ENCODE assay signal across 8 cellular contexts in the genomic region with DNA sequence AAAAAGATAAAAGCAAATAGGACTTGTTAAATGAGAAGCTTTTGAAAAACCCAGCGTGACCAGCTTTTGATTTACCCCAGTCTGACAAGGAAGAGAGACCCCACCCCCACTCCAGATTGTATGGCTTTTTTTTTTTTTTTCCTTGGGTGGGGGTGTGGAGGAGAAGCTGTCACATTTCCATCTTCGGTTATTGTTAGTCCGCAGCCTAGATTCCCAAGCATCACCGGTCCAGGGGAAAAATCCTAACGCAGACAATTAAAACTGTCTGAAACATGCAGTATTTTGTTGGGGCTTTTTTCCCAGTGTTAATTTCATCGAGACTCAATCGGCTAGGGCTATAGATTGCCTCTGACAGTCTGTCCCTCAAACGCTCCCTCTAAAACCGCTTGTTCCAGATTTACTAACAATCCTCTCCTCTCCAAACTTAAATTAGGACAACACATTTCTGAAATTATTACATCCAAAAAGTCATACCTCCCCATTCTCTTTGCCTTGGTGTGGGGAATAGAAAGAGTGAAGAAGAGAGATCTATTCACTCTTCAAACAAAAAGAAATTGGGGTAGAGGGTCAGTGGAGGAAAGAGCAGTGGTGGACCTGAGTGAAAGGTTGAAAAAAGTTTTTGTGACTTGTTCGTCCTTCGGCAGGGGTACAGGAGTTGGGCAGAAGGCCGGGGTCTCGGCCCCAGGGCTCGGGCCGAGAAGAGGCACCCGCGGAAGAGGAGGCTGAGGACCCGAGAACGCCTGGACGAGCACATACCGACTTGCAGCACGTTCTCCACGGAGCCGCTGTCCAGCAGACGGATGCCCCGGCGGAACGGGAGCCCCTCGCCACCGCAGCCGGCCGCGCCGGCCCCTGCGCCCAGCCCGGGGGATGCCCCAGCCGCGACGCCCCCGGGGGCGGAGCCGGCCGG. TPM values are rescaled to one million over a fixed set of nuclear protein-coding genes. Genes with fewer than 3 reads are reported as not detected.
DNase-seq lines count a peak whose midpoint lies in the region; ATAC-seq and TF ChIP-seq lines count a peak whose summit lies in the region.

No MANE protein-coding gene starts in this region.

- TF ChIP-seq CTCF in AG04449 (IDR thresholded peaks at IDR 0.05; ENCODE audit: insufficient read depth, low read length, missing control alignments), result no peak
- no peak for TF ChIP-seq CTCF in fibroblast of villous mesenchyme (IDR thresholded peaks at IDR 0.05; ENCODE audit: insufficient read depth, low read depth, low read length)

- peak overlapping the region; percentile 27 for H3K27ac Mint-ChIP-seq in activated T-cell treated with anti-CD3 and anti-CD28 coated beads, Interleukin-2, amount 50 U/mL, for 72 hours
- H3K27ac Mint-ChIP-seq in natural killer cell treated with Interleukin-12 subunit alpha and Interleukin-12 subunit beta and Interleukin-15 and Interleukin-18, amount 100 ng/mL, for 72 hours, result peak overlapping the region; percentile 42 to 71

- H3K27me3 Mint-ChIP-seq in activated T-cell treated with anti-CD3 and anti-CD28 coated beads, Interleukin-2, amount 50 U/mL, for 72 hours (ENCODE audit: low read depth), result peaks cover 34% of the 10 kb centered on the region
- H3K27me3 Mint-ChIP-seq in natural killer cell treated with Interleukin-12 subunit alpha and Interleukin-12 subunit beta and Interleukin-15 and Interleukin-18, amount 100 ng/mL, for 72 hours, result peaks cover 12 to 13% of the 10 kb centered on the region in 2 donors

- POLR2A ChIA-PET in AG04449 (lab: Yijun Ruan, JAX), result no interaction called here

- peak overlapping the region; percentile 85 for H3K4me3 Mint-ChIP-seq in activated T-cell treated with anti-CD3 and anti-CD28 coated beads, Interleukin-2, amount 50 U/mL, for 72 hours
- peak overlapping the region; percentile 97 for H3K4me3 Mint-ChIP-seq in natural killer cell treated with Interleukin-12 subunit alpha and Interleukin-12 subunit beta and Interleukin-15 and Interleukin-18, amount 100 ng/mL, for 72 hours

- H3K4me3 ChIP-seq in AG04449 (ENCODE audit: low read depth, low read length), result peak overlapping the region; percentile 35
- peak overlapping the region; percentile 48 for H3K4me3 ChIP-seq in fibroblast of villous mesenchyme (ENCODE audit: low read depth, low read length)

- no peaks in the 10 kb centered on the region for H3K9me3 Mint-ChIP-seq in activated T-cell treated with anti-CD3 and anti-CD28 coated beads, Interleukin-2, amount 50 U/mL, for 72 hours
- H3K9me3 Mint-ChIP-seq in natural killer cell treated with Interleukin-12 subunit alpha and Interleukin-12 subunit beta and Interleukin-15 and Interleukin-18, amount 100 ng/mL, for 72 hours, result no peaks in the 10 kb centered on the region

- peak; percentile 36 for ATAC-seq in GM19397 (IDR thresholded peaks at IDR 0.05; ENCODE audit: unreplicated experiment)
- ATAC-seq in activated T-cell treated with anti-CD3 and anti-CD28 coated beads, Interleukin-2, amount 50 U/mL, for 72 hours (replicated peaks in 1 of 2), result peak; percentile 24 to 41
- peak; percentile 39 to 62 for ATAC-seq in natural killer cell treated with Interleukin-12 subunit alpha and Interleukin-12 subunit beta and Interleukin-15 and Interleukin-18, amount 100 ng/mL, for 72 hours
- ATAC-seq in GM18858 (IDR thresholded peaks at IDR 0.05; ENCODE audit: unreplicated experiment), result no peak

- no peak for DNase-seq in AG04449 (ENCODE audit: low read depth, low spot score)
- DNase-seq in NCI-H1694 treated with DMSO at 0.1 percent for 48 hours (lab: John Stamatoyannopoulos, UW), result peak; percentile 73
- peak; percentile 25 to 39 for DNase-seq in activated T-cell treated with anti-CD3 and anti-CD28 coated beads, Interleukin-2, amount 50 U/mL, for 72 hours
- DNase-seq in fibroblast of villous mesenchyme (ENCODE audit: low read depth), result peak; percentile 50
- DNase-seq in natural killer cell treated with Interleukin-12 subunit alpha and Interleukin-12 subunit beta and Interleukin-15 and Interleukin-18, amount 100 ng/mL, for 72 hours (ENCODE audit: low spot score), result no peak
- DNase-seq in GM19238 (ENCODE audit: insufficient read length, low spot score), result no peak

- H3K36me3 Mint-ChIP-seq in activated T-cell treated with anti-CD3 and anti-CD28 coated beads, Interleukin-2, amount 50 U/mL, for 72 hours (ENCODE audit: insufficient read depth in 2 of 2), result peaks cover 2 to 3% of the 10 kb centered on the region in 2 donors
- peaks cover 6% of the 10 kb centered on the region for H3K36me3 Mint-ChIP-seq in natural killer cell treated with Interleukin-12 subunit alpha and Interleukin-12 subunit beta and Interleukin-15 and Interleukin-18, amount 100 ng/mL, for 72 hours

- H3K4me1 Mint-ChIP-seq in activated T-cell treated with anti-CD3 and anti-CD28 coated beads, Interleukin-2, amount 50 U/mL, for 72 hours (ENCODE audit: low read depth), result peaks cover 27% of the 10 kb centered on the region
- H3K4me1 Mint-ChIP-seq in natural killer cell treated with Interleukin-12 subunit alpha and Interleukin-12 subunit beta and Interleukin-15 and Interleukin-18, amount 100 ng/mL, for 72 hours (ENCODE audit: low read depth in 2 of 2), result peaks cover 12 to 18% of the 10 kb centered on the region in 2 donors

- CTCF ChIA-PET in AG04449 (lab: Yijun Ruan, JAX), result no interaction called here

RNA-seq across cellular contexts. Expression of gene ZSWIM5, which starts 1.1 kb away (rescaled TPM):
- total RNA-seq in activated T-cell treated with anti-CD3 and anti-CD28 coated beads, Interleukin-2, amount 50 U/mL, for 72 hours, result 1 to 10 TPM; 1.1 to 2.1 TPM
- total RNA-seq in fibroblast of villous mesenchyme, result 0.43 and 2.3 TPM in 2 replicates
- total RNA-seq in natural killer cell treated with Interleukin-12 subunit alpha and Interleukin-12 subunit beta and Interleukin-15 and Interleukin-18, amount 100 ng/mL, for 72 hours, result 1 to 10 TPM; 1.0 to 1.4 TPM

Comparison
In these comparisons a context has a peak if more than half of its experiments do, and no peak if none do; other contexts are left out.
1. DNase-seq: peak in NCI-H1694 treated with DMSO at 0.1 percent for 48 hours (single experiment), activated T-cell treated with anti-CD3 and anti-CD28 coated beads, Interleukin-2, amount 50 U/mL, for 72 hours (2 of 2) and fibroblast of villous mesenchyme (single experiment); none in AG04449 (single experiment), natural killer cell treated with Interleukin-12 subunit alpha and Interleukin-12 subunit beta and Interleukin-15 and Interleukin-18, amount 100 ng/mL, for 72 hours (single experiment) and GM19238 (single experiment).